In the genomic region with DNA sequence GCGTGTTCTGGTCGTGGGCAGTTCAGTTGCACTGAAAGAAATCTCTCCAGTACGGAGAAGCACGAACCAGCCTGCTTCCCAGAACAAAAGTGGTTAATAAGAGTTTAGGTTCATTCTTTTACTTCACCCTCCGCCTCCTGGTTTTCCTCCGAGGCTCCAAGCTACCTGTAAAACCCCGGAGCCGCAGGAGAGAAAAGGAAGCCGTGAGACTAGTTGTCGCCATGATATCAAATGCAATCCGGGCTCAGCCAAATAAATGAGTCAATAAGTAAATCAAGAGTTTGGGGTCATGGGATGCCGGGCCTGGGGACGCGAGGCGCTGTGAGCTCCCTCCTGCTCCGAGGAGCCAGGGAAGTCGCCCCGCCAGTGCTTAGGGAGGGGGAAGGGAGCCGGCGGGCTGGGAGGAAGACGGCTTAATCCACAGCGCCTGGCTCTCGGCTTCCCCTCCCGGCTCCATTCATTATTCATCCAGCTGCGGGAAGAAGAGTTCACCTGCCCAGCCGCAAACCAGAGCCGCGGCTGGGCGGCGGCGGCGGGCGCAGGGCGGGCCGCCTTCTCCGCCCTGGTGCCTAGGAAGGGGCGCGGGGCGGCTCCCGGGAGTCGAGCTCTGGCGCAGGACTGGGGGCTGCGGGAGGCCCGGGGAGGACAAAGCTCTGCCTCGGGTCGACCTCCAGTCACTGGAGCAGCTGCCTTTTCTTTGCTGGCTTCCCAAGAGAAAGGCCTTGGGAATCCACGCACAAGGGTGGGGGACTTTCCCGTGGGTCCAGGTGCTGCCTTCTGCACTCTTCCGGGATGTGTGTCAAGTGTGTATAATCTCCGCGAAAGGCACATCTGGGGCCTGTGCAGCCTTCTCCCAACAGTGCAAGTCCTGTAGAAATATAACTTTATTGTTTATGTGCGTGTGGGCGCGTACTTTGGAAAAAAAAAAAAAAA, we compare ENCODE assay signal across 1 cellular context.
TF ChIP-seq lines count a peak whose summit lies in the region.

No MANE protein-coding gene starts in this region.

TF ChIP-seq in SK-N-SH treated with all-trans-retinoic acid at 6 μM for 48 hours, 23 proteins besides CTCF, POLR2A, EP300 and RAD21 (continued from another document):
- TF ChIP-seq, protein P1, sequence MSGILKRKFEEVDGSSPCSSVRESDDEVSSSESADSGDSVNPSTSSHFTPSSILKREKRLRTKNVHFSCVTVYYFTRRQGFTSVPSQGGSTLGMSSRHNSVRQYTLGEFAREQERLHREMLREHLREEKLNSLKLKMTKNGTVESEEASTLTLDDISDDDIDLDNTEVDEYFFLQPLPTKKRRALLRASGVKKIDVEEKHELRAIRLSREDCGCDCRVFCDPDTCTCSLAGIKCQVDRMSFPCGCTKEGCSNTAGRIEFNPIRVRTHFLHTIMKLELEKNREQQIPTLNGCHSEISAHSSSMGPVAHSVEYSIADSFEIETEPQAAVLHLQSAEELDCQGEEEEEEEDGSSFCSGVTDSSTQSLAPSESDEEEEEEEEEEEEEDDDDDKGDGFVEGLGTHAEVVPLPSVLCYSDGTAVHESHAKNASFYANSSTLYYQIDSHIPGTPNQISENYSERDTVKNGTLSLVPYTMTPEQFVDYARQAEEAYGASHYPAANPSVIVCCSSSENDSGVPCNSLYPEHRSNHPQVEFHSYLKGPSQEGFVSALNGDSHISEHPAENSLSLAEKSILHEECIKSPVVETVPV (CRISPR knock-in tag; IDR thresholded peaks at IDR 0.05), result no peak
- TF ChIP-seq ZFP3 (CRISPR knock-in tag; IDR thresholded peaks at IDR 0.05), result no peak
- TF ChIP-seq ZNF565 (CRISPR knock-in tag; conservative IDR thresholded peaks at IDR 0.05; ENCODE audit: low read depth), result no peak
- TF ChIP-seq OSR1 (CRISPR knock-in tag; IDR thresholded peaks at IDR 0.05), result no peak
- no peak for TF ChIP-seq CSDC2 (CRISPR knock-in tag; IDR thresholded peaks at IDR 0.05)
- TF ChIP-seq, protein P2, sequence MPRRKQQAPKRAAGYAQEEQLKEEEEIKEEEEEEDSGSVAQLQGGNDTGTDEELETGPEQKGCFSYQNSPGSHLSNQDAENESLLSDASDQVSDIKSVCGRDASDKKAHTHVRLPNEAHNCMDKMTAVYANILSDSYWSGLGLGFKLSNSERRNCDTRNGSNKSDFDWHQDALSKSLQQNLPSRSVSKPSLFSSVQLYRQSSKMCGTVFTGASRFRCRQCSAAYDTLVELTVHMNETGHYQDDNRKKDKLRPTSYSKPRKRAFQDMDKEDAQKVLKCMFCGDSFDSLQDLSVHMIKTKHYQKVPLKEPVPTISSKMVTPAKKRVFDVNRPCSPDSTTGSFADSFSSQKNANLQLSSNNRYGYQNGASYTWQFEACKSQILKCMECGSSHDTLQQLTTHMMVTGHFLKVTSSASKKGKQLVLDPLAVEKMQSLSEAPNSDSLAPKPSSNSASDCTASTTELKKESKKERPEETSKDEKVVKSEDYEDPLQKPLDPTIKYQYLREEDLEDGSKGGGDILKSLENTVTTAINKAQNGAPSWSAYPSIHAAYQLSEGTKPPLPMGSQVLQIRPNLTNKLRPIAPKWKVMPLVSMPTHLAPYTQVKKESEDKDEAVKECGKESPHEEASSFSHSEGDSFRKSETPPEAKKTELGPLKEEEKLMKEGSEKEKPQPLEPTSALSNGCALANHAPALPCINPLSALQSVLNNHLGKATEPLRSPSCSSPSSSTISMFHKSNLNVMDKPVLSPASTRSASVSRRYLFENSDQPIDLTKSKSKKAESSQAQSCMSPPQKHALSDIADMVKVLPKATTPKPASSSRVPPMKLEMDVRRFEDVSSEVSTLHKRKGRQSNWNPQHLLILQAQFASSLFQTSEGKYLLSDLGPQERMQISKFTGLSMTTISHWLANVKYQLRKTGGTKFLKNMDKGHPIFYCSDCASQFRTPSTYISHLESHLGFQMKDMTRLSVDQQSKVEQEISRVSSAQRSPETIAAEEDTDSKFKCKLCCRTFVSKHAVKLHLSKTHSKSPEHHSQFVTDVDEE (CRISPR knock-in tag; IDR thresholded peaks at IDR 0.05), result no peak
- no peak for TF ChIP-seq ESRRG (CRISPR knock-in tag; IDR thresholded peaks at IDR 0.05)
- TF ChIP-seq ZNF70 (CRISPR knock-in tag; IDR thresholded peaks at IDR 0.05), result no peak
- TF ChIP-seq, protein P3, sequence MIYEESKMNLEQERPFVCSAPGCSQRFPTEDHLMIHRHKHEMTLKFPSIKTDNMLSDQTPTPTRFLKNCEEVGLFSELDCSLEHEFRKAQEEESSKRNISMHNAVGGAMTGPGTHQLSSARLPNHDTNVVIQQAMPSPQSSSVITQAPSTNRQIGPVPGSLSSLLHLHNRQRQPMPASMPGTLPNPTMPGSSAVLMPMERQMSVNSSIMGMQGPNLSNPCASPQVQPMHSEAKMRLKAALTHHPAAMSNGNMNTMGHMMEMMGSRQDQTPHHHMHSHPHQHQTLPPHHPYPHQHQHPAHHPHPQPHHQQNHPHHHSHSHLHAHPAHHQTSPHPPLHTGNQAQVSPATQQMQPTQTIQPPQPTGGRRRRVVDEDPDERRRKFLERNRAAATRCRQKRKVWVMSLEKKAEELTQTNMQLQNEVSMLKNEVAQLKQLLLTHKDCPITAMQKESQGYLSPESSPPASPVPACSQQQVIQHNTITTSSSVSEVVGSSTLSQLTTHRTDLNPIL (CRISPR knock-in tag; IDR thresholded peaks at IDR 0.05; ENCODE audit: low read depth), result no peak
- TF ChIP-seq, protein P4, sequence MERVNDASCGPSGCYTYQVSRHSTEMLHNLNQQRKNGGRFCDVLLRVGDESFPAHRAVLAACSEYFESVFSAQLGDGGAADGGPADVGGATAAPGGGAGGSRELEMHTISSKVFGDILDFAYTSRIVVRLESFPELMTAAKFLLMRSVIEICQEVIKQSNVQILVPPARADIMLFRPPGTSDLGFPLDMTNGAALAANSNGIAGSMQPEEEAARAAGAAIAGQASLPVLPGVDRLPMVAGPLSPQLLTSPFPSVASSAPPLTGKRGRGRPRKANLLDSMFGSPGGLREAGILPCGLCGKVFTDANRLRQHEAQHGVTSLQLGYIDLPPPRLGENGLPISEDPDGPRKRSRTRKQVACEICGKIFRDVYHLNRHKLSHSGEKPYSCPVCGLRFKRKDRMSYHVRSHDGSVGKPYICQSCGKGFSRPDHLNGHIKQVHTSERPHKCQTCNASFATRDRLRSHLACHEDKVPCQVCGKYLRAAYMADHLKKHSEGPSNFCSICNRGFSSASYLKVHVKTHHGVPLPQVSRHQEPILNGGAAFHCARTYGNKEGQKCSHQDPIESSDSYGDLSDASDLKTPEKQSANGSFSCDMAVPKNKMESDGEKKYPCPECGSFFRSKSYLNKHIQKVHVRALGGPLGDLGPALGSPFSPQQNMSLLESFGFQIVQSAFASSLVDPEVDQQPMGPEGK (CRISPR knock-in tag; IDR thresholded peaks at IDR 0.05; ENCODE audit: borderline replicate concordance), result no peak
- no peak for TF ChIP-seq RARB (CRISPR knock-in tag; IDR thresholded peaks at IDR 0.05)
- TF ChIP-seq TCF4 (CRISPR knock-in tag; IDR thresholded peaks at IDR 0.05; ENCODE audit: borderline replicate concordance), result no peak
